8 cellular contexts compared by ENCODE assay signal in genomic region chr6:7147051-7147671, GRCh38. TPM values are rescaled to one million over a fixed set of nuclear protein-coding genes. Genes with fewer than 3 reads are reported as not detected.
DNase-seq lines count a peak whose midpoint lies in the region; ATAC-seq, FAIRE-seq and TF ChIP-seq lines count a peak whose summit lies in the region.

No MANE protein-coding gene starts in this region.

- peak overlapping the region; percentile 74 for H3K27ac ChIP-seq in astrocyte (ENCODE audit: low read depth, low read length)

- H3K27ac Mint-ChIP-seq in astrocyte (ENCODE audit: unreplicated experiment) = peak overlapping the region; percentile 97

- H4K20me1 ChIP-seq in astrocyte (ENCODE audit: insufficient read depth, low read length) = peaks cover 40% of the 10 kb centered on the region

- peak overlapping the region; percentile 51 for H3K4me3 Mint-ChIP-seq in astrocyte (ENCODE audit: unreplicated experiment)

- H3K27me3 ChIP-seq in astrocyte (ENCODE audit: insufficient read depth, low read length) = no peaks in the 10 kb centered on the region
- H3K27me3 ChIP-seq in mucosa of stomach (ENCODE audit: control insufficient read depth, insufficient read depth, low read length) = no peaks in the 10 kb centered on the region

- H3K4me2 ChIP-seq in astrocyte (ENCODE audit: low read length) = peak overlapping the region; percentile 77

- H3K79me2 ChIP-seq in astrocyte (ENCODE audit: insufficient read depth, low read length) = peaks cover 100% of the 10 kb centered on the region

- H3K4me1 ChIP-seq in astrocyte (ENCODE audit: insufficient read depth, low read length) (peaks cover 37% of the 10 kb centered on the region), mucosa of stomach (ENCODE audit: control insufficient read depth, insufficient read depth, low read length) (peaks cover 65% of the 10 kb centered on the region)

- peaks cover 76% of the 10 kb centered on the region for H3K4me1 Mint-ChIP-seq in astrocyte (ENCODE audit: low read depth, unreplicated experiment)

- H3K9ac ChIP-seq in astrocyte (ENCODE audit: low read length) = peak overlapping the region; percentile 61
- H3K9ac ChIP-seq in mucosa of stomach (ENCODE audit: low read length) = peak overlapping the region; percentile 19

- ATAC-seq in GM21447 (IDR thresholded peaks at IDR 0.05; ENCODE audit: unreplicated experiment) = no peak

- H3K4me3 ChIP-seq in astrocyte (ENCODE audit: insufficient read depth, low read depth, low read length) (no peak overlapping the region), mucosa of stomach (ENCODE audit: low read length) (no peak overlapping the region)

- DNase-seq in ACHN (peak; percentile 37), HK-2 (ENCODE audit: unreplicated experiment) (peak; percentile 33), astrocyte (ENCODE audit: low read depth) (peak; percentile 47), NCI-H345 (lab: John Stamatoyannopoulos, UW) (no peak), HPDE6-E6E7 (ENCODE audit: extremely low spot score) (no peak), EL (no peak)

- no peaks in the 10 kb centered on the region for H3K36me3 Mint-ChIP-seq in astrocyte (ENCODE audit: low read depth, unreplicated experiment)

- no peak for FAIRE-seq in astrocyte (lab: Jason Lieb, UNC)

- no peak overlapping the region for H2AFZ ChIP-seq in astrocyte (ENCODE audit: low read depth, low read length)

- in situ Hi-C loops in ACHN (cut with HindIII; ENCODE audit: low pct_ligation_motif_present, low pct_unique_long_range_greater_than_20kb, low sequenced_read_pairs) = no loop called here

- TF ChIP-seq CTCF in astrocyte (IDR thresholded peaks at IDR 0.05; ENCODE audit: insufficient read depth, low read depth, low read length) = no peak

- H3K27me3 Mint-ChIP-seq in astrocyte (ENCODE audit: low read depth, unreplicated experiment) = no peaks in the 10 kb centered on the region

- no peaks in the 10 kb centered on the region for H3K9me3 Mint-ChIP-seq in astrocyte (ENCODE audit: unreplicated experiment)

- H3K36me3 ChIP-seq in astrocyte (ENCODE audit: insufficient read depth, low read length) (no peaks in the 10 kb centered on the region), mucosa of stomach (ENCODE audit: control insufficient read depth, insufficient read depth, low read length) (no peaks in the 10 kb centered on the region)

- no peaks in the 10 kb centered on the region for H3K9me3 ChIP-seq in astrocyte (ENCODE audit: insufficient read depth, low read depth, low read length)
- no peaks in the 10 kb centered on the region for H3K9me3 ChIP-seq in mucosa of stomach (ENCODE audit: control insufficient read depth, low read length)

RNA-seq across cellular contexts. Expression of gene RREB1, which starts 39.4 kb away (rescaled TPM):
- 37.2 and 41.8 TPM in 2 replicates for total RNA-seq in astrocyte

Comparison
In these comparisons a context has a peak if more than half of its experiments do, and no peak if none do; other contexts are left out.
1. DNase-seq: peak in ACHN (single experiment), HK-2 (single experiment) and astrocyte (single experiment); none in NCI-H345 (single experiment), HPDE6-E6E7 (single experiment) and EL (single experiment).